In genomic region chr16:49528564-49529150, GRCh38 we compare ENCODE assay signal across 8 cellular contexts.
DNase-seq lines count a peak whose midpoint lies in the region; ATAC-seq and TF ChIP-seq lines count a peak whose summit lies in the region.
"Had no signal": no experiment of that assay in that cellular context is flagged by ENCODE, and none has a peak within 500 bp of the region (broad histone marks: within the 10 kb centered on the region; RNA-seq: fewer than 3 reads in every experiment).

No MANE protein-coding gene starts in this region.

- TF ChIP-seq CTCF in H9 (conservative IDR thresholded peaks at IDR 0.05), result no peak
- TF ChIP-seq CTCF in hepatocyte (IDR thresholded peaks at IDR 0.05; ENCODE audit: poor library complexity), result no peak

- no peak overlapping the region for H2BK20ac ChIP-seq in H9 (ENCODE audit: low read depth, low read length, poor library complexity, severe bottlenecking)

- H3K9me3 ChIP-seq in H9 (ENCODE audit: control insufficient read depth, low read depth, low read length), result no peaks in the 10 kb centered on the region
- no peaks in the 10 kb centered on the region for H3K9me3 ChIP-seq in hepatocyte (ENCODE audit: low read depth)

- H2BK12ac ChIP-seq in H9 (ENCODE audit: insufficient read length, low read depth, low read length), result no peak overlapping the region

- peak overlapping the region in 2 of 3 experiments; percentile 56 to 89; a peak in 4 of 7 replicates for H3K27ac Mint-ChIP-seq in H9
- H3K27ac Mint-ChIP-seq in activated T-cell treated with anti-CD3 and anti-CD28 coated beads, Interleukin-2, amount 50 U/mL, for 72 hours, result peak overlapping the region; percentile 74
- no peak overlapping the region for H3K27ac Mint-ChIP-seq in stimulated activated memory B cell treated with anti-CD40 and anti-IgM and Interleukin-4, amounts not matched to agents 10 μg/mL and 1 μg/mL and 100 μg/mL, for 72 hours

- no peaks in the 10 kb centered on the region; a peak in 1 of 7 replicates for H3K36me3 Mint-ChIP-seq in H9 (ENCODE audit: insufficient read depth in 1 of 3, low read depth in 3 of 3)
- H3K36me3 Mint-ChIP-seq in activated T-cell treated with anti-CD3 and anti-CD28 coated beads, Interleukin-2, amount 50 U/mL, for 72 hours (ENCODE audit: insufficient read depth in 2 of 2), result no peaks in the 10 kb centered on the region
- no peaks in the 10 kb centered on the region for H3K36me3 Mint-ChIP-seq in stimulated activated memory B cell treated with anti-CD40 and anti-IgM and Interleukin-4, amounts not matched to agents 10 μg/mL and 1 μg/mL and 100 μg/mL, for 72 hours

- H3K4ac ChIP-seq in H9 (ENCODE audit: low read depth, low read length), result no peak overlapping the region

- peak; percentile 34 to 39 for ATAC-seq in activated T-cell treated with anti-CD3 and anti-CD28 coated beads, Interleukin-2, amount 50 U/mL, for 72 hours (replicated peaks in 1 of 2)
- no peak for ATAC-seq in stimulated activated memory B cell treated with anti-CD40 and anti-IgM and Interleukin-4, amounts not matched to agents 10 μg/mL and 1 μg/mL and 100 μg/mL, for 72 hours
- ATAC-seq in GM19351 (IDR thresholded peaks at IDR 0.05; ENCODE audit: unreplicated experiment) (no peak), HG03378 (IDR thresholded peaks at IDR 0.05; ENCODE audit: unreplicated experiment) (no peak)

- no peak overlapping the region for H3K23ac ChIP-seq in H9 (ENCODE audit: insufficient read length, low read depth, low read length)

- H3K14ac ChIP-seq in H9 (ENCODE audit: insufficient read depth, low read length), result no peak overlapping the region

- H3K4me1 ChIP-seq in H9 (ENCODE audit: insufficient read depth, low read length) (peaks cover 4% of the 10 kb centered on the region; the same call in 1 of the 2 replicates), hepatocyte (ENCODE audit: insufficient read depth) (peaks cover 7% of the 10 kb centered on the region)

- no peak overlapping the region for H3T11ph ChIP-seq in H9 (ENCODE audit: low read length)

- no peak overlapping the region for H3K9ac ChIP-seq in H9 (ENCODE audit: extremely low read depth, insufficient read length, low read length)

- no peak for DNase-seq in H9
- DNase-seq in activated T-cell treated with anti-CD3 and anti-CD28 coated beads, Interleukin-2, amount 50 U/mL, for 72 hours, result peak in 1 of 2 donors; percentile 3
- DNase-seq in hepatocyte (ENCODE audit: low spot score), result no peak
- no peak for DNase-seq in DMS79 (lab: John Stamatoyannopoulos, UW)
- DNase-seq: SIG-M5 had no signal

- H3K79me1 ChIP-seq in H9 (ENCODE audit: insufficient read depth, low read depth, low read length, poor library complexity, severe bottlenecking), result no peaks in the 10 kb centered on the region

- no peak overlapping the region for H3K56ac ChIP-seq in H9 (ENCODE audit: insufficient read length, low read depth, low read length)

- H3K4me1 Mint-ChIP-seq in H9, result peaks cover 51 to 65% of the 10 kb centered on the region in 2 experiments
- peaks cover 20% of the 10 kb centered on the region for H3K4me1 Mint-ChIP-seq in activated T-cell treated with anti-CD3 and anti-CD28 coated beads, Interleukin-2, amount 50 U/mL, for 72 hours (ENCODE audit: low read depth)
- peaks cover 17% of the 10 kb centered on the region for H3K4me1 Mint-ChIP-seq in stimulated activated memory B cell treated with anti-CD40 and anti-IgM and Interleukin-4, amounts not matched to agents 10 μg/mL and 1 μg/mL and 100 μg/mL, for 72 hours

- H4K8ac ChIP-seq in H9 (replicated peaks; ENCODE audit: insufficient read length, low read depth, low read length), result no peak overlapping the region

- no peaks in the 10 kb centered on the region for H3K9me3 Mint-ChIP-seq in H9
- H3K9me3 Mint-ChIP-seq in activated T-cell treated with anti-CD3 and anti-CD28 coated beads, Interleukin-2, amount 50 U/mL, for 72 hours, result no peaks in the 10 kb centered on the region
- no peaks in the 10 kb centered on the region for H3K9me3 Mint-ChIP-seq in stimulated activated memory B cell treated with anti-CD40 and anti-IgM and Interleukin-4, amounts not matched to agents 10 μg/mL and 1 μg/mL and 100 μg/mL, for 72 hours

- no peak overlapping the region for H2AK5ac ChIP-seq in H9 (ENCODE audit: insufficient read length, low read length)

- H3K9me2 ChIP-seq in hepatocyte (replicated peaks; ENCODE audit: insufficient read depth), result no peaks in the 10 kb centered on the region

- H2BK120ac ChIP-seq in H9 (ENCODE audit: low read depth, low read length, poor library complexity, severe bottlenecking), result no peak overlapping the region

- no peaks in the 10 kb centered on the region for H3K23me2 ChIP-seq in H9 (ENCODE audit: insufficient read length, low read depth, low read length, poor library complexity, severe bottlenecking)

- no peaks in the 10 kb centered on the region for H3K79me2 ChIP-seq in H9 (ENCODE audit: insufficient read depth, low read length)
- no peaks in the 10 kb centered on the region for H3K79me2 ChIP-seq in hepatocyte

- no peak overlapping the region for H4K5ac ChIP-seq in H9 (ENCODE audit: insufficient read length, low read depth, low read length)

- no peak overlapping the region for H3K4me3 Mint-ChIP-seq in H9
- peak overlapping the region; percentile 85 to 86 for H3K4me3 Mint-ChIP-seq in activated T-cell treated with anti-CD3 and anti-CD28 coated beads, Interleukin-2, amount 50 U/mL, for 72 hours
- peak overlapping the region; percentile 62 for H3K4me3 Mint-ChIP-seq in stimulated activated memory B cell treated with anti-CD40 and anti-IgM and Interleukin-4, amounts not matched to agents 10 μg/mL and 1 μg/mL and 100 μg/mL, for 72 hours

- H3K27me3 Mint-ChIP-seq in H9 (ENCODE audit: low read depth), result no peaks in the 10 kb centered on the region
- H3K27me3 Mint-ChIP-seq in activated T-cell treated with anti-CD3 and anti-CD28 coated beads, Interleukin-2, amount 50 U/mL, for 72 hours (ENCODE audit: low read depth), result no peaks in the 10 kb centered on the region
- peaks cover 66% of the 10 kb centered on the region for H3K27me3 Mint-ChIP-seq in stimulated activated memory B cell treated with anti-CD40 and anti-IgM and Interleukin-4, amounts not matched to agents 10 μg/mL and 1 μg/mL and 100 μg/mL, for 72 hours

- H3K27ac ChIP-seq in H9 (ENCODE audit: insufficient read length, low read depth, low read length), result no peak overlapping the region
- peak overlapping the region; percentile 40 for H3K27ac ChIP-seq in hepatocyte

- H4K91ac ChIP-seq in H9 (ENCODE audit: insufficient read length, low read depth, low read length), result no peak overlapping the region

- H3K27me3 ChIP-seq in H9 (ENCODE audit: insufficient read depth, low read length) (no peaks in the 10 kb centered on the region), hepatocyte (no peaks in the 10 kb centered on the region)

- H3K4me2 ChIP-seq in H9 (ENCODE audit: insufficient read depth, insufficient read length, low read length) (no peak overlapping the region), hepatocyte (peak overlapping the region; percentile 69)

- no CpG with 5 or more reads among the region's 18 CpGs for WGBS in H9 (ENCODE audit: extremely low coverage, insufficient read length, low lambda C conversion rate)
- WGBS in hepatocyte (ENCODE audit: low lambda C conversion rate, missing lambda C conversion rate), result 76% methylated on average over 18 of the region's 18 CpGs

- H4K20me1 ChIP-seq in H9 (ENCODE audit: control insufficient read depth, insufficient read depth, insufficient read length) (no peaks in the 10 kb centered on the region), hepatocyte (ENCODE audit: insufficient read depth, poor library complexity, severe bottlenecking) (no peaks in the 10 kb centered on the region)

- no peak overlapping the region for H2BK15ac ChIP-seq in H9 (ENCODE audit: low read depth, low read length)

- H3K36me3 ChIP-seq in hepatocyte (replicated peaks; ENCODE audit: insufficient read depth, low read depth), result no peaks in the 10 kb centered on the region

- H3K4me3 ChIP-seq in hepatocyte, result no peak overlapping the region

- H2BK5ac ChIP-seq in H9 (ENCODE audit: insufficient read length, low read length), result no peak overlapping the region

- no peak overlapping the region for H2AFZ ChIP-seq in H9 (ENCODE audit: low read length)
- H2AFZ ChIP-seq in hepatocyte, result no peak overlapping the region

- H3K18ac ChIP-seq in H9 (ENCODE audit: insufficient read length, low read depth, low read length), result no peak overlapping the region

Comparison
In these comparisons a context has a peak if more than half of its experiments do, and no peak if none do; other contexts are left out.
1. H3K4me3 Mint-ChIP-seq: peak in activated T-cell treated with anti-CD3 and anti-CD28 coated beads, Interleukin-2, amount 50 U/mL, for 72 hours (2 of 2) and stimulated activated memory B cell treated with anti-CD40 and anti-IgM and Interleukin-4, amounts not matched to agents 10 μg/mL and 1 μg/mL and 100 μg/mL, for 72 hours (single experiment); none in H9 (0 of 2).
2. ATAC-seq: peak in activated T-cell treated with anti-CD3 and anti-CD28 coated beads, Interleukin-2, amount 50 U/mL, for 72 hours (2 of 2); none in stimulated activated memory B cell treated with anti-CD40 and anti-IgM and Interleukin-4, amounts not matched to agents 10 μg/mL and 1 μg/mL and 100 μg/mL, for 72 hours (single experiment), GM19351 (single experiment) and HG03378 (single experiment).